In genomic region chr6:144741659-144742058, GRCh38 we compare ENCODE assay signal across 12 cellular contexts.
"Had no signal": no experiment of that assay in that cellular context is flagged by ENCODE, and none has a peak within 500 bp of the region (broad histone marks: within the 10 kb centered on the region; RNA-seq: fewer than 3 reads in every experiment).

No MANE protein-coding gene starts in this region.

- H3K9me3 Mint-ChIP-seq: activated CD4-positive, alpha-beta memory T cell treated with anti-CD3 and anti-CD28 coated beads for 36 hours; activated T-helper 1 cell treated with anti-CD3 and anti-CD28 coated beads, Interleukin-12 subunit alpha, Interleukin-12 subunit beta, Interleukin-2, Interleukin-4 antibody, amounts not matched to agents 30 ng/mL and 10 ng/mL and 1 ng/mL, durations not matched to agents 14 hours and 24 hours and 36 hours had no signal

- H3K4me3 ChIP-seq: heart left ventricle, pancreas, thyroid gland, vagina had no signal

- H3K27me3 Mint-ChIP-seq: activated CD4-positive, alpha-beta memory T cell treated with anti-CD3 and anti-CD28 coated beads for 36 hours had no signal

- ATAC-seq: foreskin keratinocyte, heart left ventricle had no signal

- H3K4me3 Mint-ChIP-seq: activated CD4-positive, alpha-beta memory T cell treated with anti-CD3 and anti-CD28 coated beads for 36 hours; activated T-helper 1 cell treated with anti-CD3 and anti-CD28 coated beads, Interleukin-12 subunit alpha, Interleukin-12 subunit beta, Interleukin-2, Interleukin-4 antibody, amounts not matched to agents 30 ng/mL and 10 ng/mL and 1 ng/mL, durations not matched to agents 14 hours and 24 hours and 36 hours had no signal

- DNase-seq: activated CD4-positive, alpha-beta memory T cell treated with anti-CD3 and anti-CD28 coated beads for 36 hours; activated CD4-positive, alpha-beta T cell treated with anti-CD3 and anti-CD28 coated beads for 1 hour; activated naive CD4-positive, alpha-beta T cell treated with Interleukin-2 at 50 U/mL for 16 hours; foreskin keratinocyte; heart left ventricle; mesendoderm; pancreas; stimulated activated CD4-positive, alpha-beta T cell treated with anti-CD3 and anti-CD28 coated beads, Interleukin-15, amount 100 ng/mL, for 24 hours; T-helper 9 cell; thyroid gland had no signal

- H3K27ac Mint-ChIP-seq: activated CD4-positive, alpha-beta memory T cell treated with anti-CD3 and anti-CD28 coated beads for 36 hours; activated T-helper 1 cell treated with anti-CD3 and anti-CD28 coated beads, Interleukin-12 subunit alpha, Interleukin-12 subunit beta, Interleukin-2, Interleukin-4 antibody, amounts not matched to agents 30 ng/mL and 10 ng/mL and 1 ng/mL, durations not matched to agents 14 hours and 24 hours and 36 hours had no signal

- H3K4me1 ChIP-seq: foreskin keratinocyte, heart left ventricle, vagina had no signal

- H3K36me3 ChIP-seq: pancreas, thyroid gland, vagina had no signal

- H3K27ac ChIP-seq: foreskin keratinocyte, heart left ventricle, pancreas, thyroid gland, vagina had no signal

- H3K27me3 ChIP-seq: foreskin keratinocyte, heart left ventricle, pancreas, thyroid gland, vagina had no signal
